In the genomic region with DNA sequence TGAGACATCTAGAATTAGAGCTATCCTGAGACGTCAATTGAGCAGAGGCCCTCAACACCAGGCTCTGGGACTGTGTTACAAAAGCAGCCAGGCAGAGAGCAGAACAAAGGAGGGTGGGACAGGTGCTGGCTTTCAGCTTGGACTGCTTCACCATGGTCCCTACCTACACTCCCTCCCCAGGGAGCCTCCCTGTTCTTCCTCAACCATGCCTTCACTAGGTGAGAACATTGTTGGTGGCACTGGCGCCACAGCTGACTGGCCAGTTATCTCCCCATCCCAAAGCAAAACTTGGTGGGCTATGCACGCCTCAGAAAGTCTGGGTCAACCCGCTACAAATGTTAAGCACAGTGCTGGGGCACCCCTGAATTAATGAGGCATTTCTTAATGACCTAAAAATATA, we compare ENCODE assay signal across 3 cellular contexts.
TF ChIP-seq lines count a peak whose summit lies in the region.

No MANE protein-coding gene starts in this region.

TF ChIP-seq in GM23338, 12 proteins besides CTCF, POLR2A, EP300 and RAD21:
- TF ChIP-seq STAT1 (IDR thresholded peaks at IDR 0.05; ENCODE audit: unreplicated experiment) (no peak), ZNF114 (CRISPR knock-in tag; IDR thresholded peaks at IDR 0.05) (no peak), JUNB (IDR thresholded peaks at IDR 0.05; ENCODE audit: unreplicated experiment) (peak; percentile 92), EZH2phosphoT487 (IDR thresholded peaks at IDR 0.05; ENCODE audit: unreplicated experiment) (no peak)
- TF ChIP-seq, protein P1, sequence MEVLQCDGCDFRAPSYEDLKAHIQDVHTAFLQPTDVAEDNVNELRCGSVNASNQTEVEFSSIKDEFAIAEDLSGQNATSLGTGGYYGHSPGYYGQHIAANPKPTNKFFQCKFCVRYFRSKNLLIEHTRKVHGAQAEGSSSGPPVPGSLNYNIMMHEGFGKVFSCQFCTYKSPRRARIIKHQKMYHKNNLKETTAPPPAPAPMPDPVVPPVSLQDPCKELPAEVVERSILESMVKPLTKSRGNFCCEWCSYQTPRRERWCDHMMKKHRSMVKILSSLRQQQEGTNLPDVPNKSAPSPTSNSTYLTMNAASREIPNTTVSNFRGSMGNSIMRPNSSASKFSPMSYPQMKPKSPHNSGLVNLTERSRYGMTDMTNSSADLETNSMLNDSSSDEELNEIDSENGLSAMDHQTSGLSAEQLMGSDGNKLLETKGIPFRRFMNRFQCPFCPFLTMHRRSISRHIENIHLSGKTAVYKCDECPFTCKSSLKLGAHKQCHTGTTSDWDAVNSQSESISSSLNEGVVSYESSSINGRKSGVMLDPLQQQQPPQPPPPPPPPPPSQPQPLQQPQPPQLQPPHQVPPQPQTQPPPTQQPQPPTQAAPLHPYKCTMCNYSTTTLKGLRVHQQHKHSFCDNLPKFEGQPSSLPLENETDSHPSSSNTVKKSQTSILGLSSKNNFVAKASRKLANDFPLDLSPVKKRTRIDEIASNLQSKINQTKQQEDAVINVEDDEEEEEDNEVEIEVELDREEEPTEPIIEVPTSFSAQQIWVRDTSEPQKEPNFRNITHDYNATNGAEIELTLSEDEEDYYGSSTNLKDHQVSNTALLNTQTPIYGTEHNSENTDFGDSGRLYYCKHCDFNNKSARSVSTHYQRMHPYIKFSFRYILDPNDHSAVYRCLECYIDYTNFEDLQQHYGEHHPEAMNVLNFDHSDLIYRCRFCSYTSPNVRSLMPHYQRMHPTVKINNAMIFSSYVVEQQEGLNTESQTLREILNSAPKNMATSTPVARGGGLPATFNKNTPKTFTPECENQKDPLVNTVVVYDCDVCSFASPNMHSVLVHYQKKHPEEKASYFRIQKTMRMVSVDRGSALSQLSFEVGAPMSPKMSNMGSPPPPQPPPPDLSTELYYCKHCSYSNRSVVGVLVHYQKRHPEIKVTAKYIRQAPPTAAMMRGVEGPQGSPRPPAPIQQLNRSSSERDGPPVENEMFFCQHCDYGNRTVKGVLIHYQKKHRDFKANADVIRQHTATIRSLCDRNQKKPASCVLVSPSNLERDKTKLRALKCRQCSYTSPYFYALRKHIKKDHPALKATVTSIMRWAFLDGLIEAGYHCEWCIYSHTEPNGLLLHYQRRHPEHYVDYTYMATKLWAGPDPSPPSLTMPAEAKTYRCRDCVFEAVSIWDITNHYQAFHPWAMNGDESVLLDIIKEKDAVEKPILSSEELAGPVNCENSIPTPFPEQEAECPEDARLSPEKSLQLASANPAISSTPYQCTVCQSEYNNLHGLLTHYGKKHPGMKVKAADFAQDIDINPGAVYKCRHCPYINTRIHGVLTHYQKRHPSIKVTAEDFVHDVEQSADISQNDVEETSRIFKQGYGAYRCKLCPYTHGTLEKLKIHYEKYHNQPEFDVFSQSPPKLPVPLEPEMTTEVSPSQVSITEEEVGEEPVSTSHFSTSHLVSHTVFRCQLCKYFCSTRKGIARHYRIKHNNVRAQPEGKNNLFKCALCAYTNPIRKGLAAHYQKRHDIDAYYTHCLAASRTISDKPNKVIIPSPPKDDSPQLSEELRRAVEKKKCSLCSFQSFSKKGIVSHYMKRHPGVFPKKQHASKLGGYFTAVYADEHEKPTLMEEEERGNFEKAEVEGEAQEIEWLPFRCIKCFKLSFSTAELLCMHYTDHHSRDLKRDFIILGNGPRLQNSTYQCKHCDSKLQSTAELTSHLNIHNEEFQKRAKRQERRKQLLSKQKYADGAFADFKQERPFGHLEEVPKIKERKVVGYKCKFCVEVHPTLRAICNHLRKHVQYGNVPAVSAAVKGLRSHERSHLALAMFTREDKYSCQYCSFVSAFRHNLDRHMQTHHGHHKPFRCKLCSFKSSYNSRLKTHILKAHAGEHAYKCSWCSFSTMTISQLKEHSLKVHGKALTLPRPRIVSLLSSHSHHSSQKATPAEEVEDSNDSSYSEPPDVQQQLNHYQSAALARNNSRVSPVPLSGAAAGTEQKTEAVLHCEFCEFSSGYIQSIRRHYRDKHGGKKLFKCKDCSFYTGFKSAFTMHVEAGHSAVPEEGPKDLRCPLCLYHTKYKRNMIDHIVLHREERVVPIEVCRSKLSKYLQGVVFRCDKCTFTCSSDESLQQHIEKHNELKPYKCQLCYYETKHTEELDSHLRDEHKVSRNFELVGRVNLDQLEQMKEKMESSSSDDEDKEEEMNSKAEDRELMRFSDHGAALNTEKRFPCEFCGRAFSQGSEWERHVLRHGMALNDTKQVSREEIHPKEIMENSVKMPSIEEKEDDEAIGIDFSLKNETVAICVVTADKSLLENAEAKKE (CRISPR knock-in tag; IDR thresholded peaks at IDR 0.05) = 0 out of 2 replicates have a peak, but pooled peaks have one; percentile 2

TF ChIP-seq in H1, 55 proteins besides CTCF, POLR2A, EP300 and RAD21:
- TF ChIP-seq CREB1 (IDR thresholded peaks at IDR 0.05) (no peak), POU5F1 (IDR thresholded peaks at IDR 0.05; ENCODE audit: low read depth, low read length) (no peak), CHD1 (IDR thresholded peaks at IDR 0.05; ENCODE audit: low read depth, low read length) (no peak), EGR1 (IDR thresholded peaks at IDR 0.05; ENCODE audit: borderline replicate concordance, low read depth, low read length) (no peak), ZNF274 (IDR thresholded peaks at IDR 0.05; ENCODE audit: borderline replicate concordance, extremely low read depth, low read length) (no peak), GTF2F1 (IDR thresholded peaks at IDR 0.05; ENCODE audit: borderline replicate concordance, low read depth, low read length) (no peak), SP1 (IDR thresholded peaks at IDR 0.05; ENCODE audit: low read depth, low read length) (no peak), SAP30 (IDR thresholded peaks at IDR 0.05; ENCODE audit: insufficient read depth, insufficient replicate concordance, low read length) (no peak), SIN3A (conservative IDR thresholded peaks at IDR 0.05 in 1 of 2, IDR thresholded peaks at IDR 0.05 in 1 of 2; ENCODE audit: low read depth in 1 of 2, low read length in 2 of 2) (no peak), RFX5 (IDR thresholded peaks at IDR 0.05; ENCODE audit: borderline replicate concordance, low read depth, low read length) (no peak), TCF12 (IDR thresholded peaks at IDR 0.05; ENCODE audit: low read depth, low read length) (no peak), YY1 (IDR thresholded peaks at IDR 0.05; ENCODE audit: low read depth, low read length) (no peak)
- TF ChIP-seq, protein P2, sequence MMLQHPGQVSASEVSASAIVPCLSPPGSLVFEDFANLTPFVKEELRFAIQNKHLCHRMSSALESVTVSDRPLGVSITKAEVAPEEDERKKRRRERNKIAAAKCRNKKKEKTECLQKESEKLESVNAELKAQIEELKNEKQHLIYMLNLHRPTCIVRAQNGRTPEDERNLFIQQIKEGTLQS (IDR thresholded peaks at IDR 0.05; ENCODE audit: insufficient read depth, low read depth, low read length) = no peak

TF ChIP-seq in neural cell, 6 proteins besides CTCF, POLR2A, EP300 and RAD21:
- TF ChIP-seq, protein P3, sequence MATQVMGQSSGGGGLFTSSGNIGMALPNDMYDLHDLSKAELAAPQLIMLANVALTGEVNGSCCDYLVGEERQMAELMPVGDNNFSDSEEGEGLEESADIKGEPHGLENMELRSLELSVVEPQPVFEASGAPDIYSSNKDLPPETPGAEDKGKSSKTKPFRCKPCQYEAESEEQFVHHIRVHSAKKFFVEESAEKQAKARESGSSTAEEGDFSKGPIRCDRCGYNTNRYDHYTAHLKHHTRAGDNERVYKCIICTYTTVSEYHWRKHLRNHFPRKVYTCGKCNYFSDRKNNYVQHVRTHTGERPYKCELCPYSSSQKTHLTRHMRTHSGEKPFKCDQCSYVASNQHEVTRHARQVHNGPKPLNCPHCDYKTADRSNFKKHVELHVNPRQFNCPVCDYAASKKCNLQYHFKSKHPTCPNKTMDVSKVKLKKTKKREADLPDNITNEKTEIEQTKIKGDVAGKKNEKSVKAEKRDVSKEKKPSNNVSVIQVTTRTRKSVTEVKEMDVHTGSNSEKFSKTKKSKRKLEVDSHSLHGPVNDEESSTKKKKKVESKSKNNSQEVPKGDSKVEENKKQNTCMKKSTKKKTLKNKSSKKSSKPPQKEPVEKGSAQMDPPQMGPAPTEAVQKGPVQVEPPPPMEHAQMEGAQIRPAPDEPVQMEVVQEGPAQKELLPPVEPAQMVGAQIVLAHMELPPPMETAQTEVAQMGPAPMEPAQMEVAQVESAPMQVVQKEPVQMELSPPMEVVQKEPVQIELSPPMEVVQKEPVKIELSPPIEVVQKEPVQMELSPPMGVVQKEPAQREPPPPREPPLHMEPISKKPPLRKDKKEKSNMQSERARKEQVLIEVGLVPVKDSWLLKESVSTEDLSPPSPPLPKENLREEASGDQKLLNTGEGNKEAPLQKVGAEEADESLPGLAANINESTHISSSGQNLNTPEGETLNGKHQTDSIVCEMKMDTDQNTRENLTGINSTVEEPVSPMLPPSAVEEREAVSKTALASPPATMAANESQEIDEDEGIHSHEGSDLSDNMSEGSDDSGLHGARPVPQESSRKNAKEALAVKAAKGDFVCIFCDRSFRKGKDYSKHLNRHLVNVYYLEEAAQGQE (IDR thresholded peaks at IDR 0.05; ENCODE audit: borderline replicate concordance) = no peak
- no peak for TF ChIP-seq MXI1 (conservative IDR thresholded peaks at IDR 0.05; ENCODE audit: poor library complexity, severe bottlenecking)
- TF ChIP-seq SMC3 (conservative IDR thresholded peaks at IDR 0.05; ENCODE audit: poor library complexity) = no peak
- no peak for TF ChIP-seq POLR2AphosphoS5 (IDR thresholded peaks at IDR 0.05)
- no peak for TF ChIP-seq EZH2 (IDR thresholded peaks at IDR 0.05; ENCODE audit: borderline replicate concordance, insufficient read depth, low read length, poor library complexity, severe bottlenecking)
- no peak for TF ChIP-seq TAF1 (IDR thresholded peaks at IDR 0.05; ENCODE audit: low read depth)
